In genomic region chr15:81024891-81025290, GRCh38 we compare ENCODE assay signal across 1 cellular context.
TF ChIP-seq lines count a peak whose summit lies in the region.

No MANE protein-coding gene starts in this region.

TF ChIP-seq in GM12878, 131 proteins besides CTCF, POLR2A, EP300 and RAD21:
- TF ChIP-seq EZH2 (IDR thresholded peaks at IDR 0.05; ENCODE audit: borderline replicate concordance, control insufficient read depth, low read depth, low read length) (no peak), CBX3 (IDR thresholded peaks at IDR 0.05; ENCODE audit: borderline replicate concordance, low read depth) (no peak), TCF7 (IDR thresholded peaks at IDR 0.05; ENCODE audit: borderline replicate concordance) (no peak)
- TF ChIP-seq, protein P1, sequence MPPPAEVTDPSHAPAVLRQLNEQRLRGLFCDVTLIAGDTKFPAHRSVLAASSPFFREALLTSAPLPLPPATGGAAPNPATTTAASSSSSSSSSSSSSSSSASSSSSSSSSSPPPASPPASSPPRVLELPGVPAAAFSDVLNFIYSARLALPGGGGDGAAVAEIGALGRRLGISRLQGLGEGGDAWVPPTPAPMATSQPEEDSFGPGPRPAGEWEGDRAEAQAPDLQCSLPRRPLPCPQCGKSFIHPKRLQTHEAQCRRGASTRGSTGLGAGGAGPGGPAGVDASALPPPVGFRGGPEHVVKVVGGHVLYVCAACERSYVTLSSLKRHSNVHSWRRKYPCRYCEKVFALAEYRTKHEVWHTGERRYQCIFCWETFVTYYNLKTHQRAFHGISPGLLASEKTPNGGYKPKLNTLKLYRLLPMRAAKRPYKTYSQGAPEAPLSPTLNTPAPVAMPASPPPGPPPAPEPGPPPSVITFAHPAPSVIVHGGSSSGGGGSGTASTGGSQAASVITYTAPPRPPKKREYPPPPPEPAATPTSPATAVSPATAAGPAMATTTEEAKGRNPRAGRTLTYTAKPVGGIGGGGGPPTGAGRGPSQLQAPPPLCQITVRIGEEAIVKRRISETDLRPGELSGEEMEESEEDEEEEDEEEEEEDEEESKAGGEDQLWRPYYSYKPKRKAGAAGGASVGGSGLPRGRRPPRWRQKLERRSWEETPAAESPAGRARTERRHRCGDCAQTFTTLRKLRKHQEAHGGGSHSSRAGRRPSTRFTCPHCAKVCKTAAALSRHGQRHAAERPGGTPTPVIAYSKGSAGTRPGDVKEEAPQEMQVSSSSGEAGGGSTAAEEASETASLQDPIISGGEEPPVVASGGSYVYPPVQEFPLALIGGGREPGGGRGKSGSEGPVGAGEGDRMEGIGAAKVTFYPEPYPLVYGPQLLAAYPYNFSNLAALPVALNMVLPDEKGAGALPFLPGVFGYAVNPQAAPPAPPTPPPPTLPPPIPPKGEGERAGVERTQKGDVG (CRISPR knock-in tag; IDR thresholded peaks at IDR 0.05) = no peak
